ENCODE assay signal across 2 cellular contexts in genomic region chr19:42184401-42184861, GRCh38.
TF ChIP-seq lines count a peak whose summit lies in the region.

No MANE protein-coding gene starts in this region.

TF ChIP-seq in HEK293T, 16 proteins besides CTCF, POLR2A, EP300 and RAD21 (continued from another document):
- TF ChIP-seq BHLHE40 (IDR thresholded peaks at IDR 0.05; ENCODE audit: borderline replicate concordance) (no peak), LEF1 (IDR thresholded peaks at IDR 0.05; ENCODE audit: borderline replicate concordance) (no peak), HDGF (IDR thresholded peaks at IDR 0.05; ENCODE audit: borderline replicate concordance) (no peak), NFRKB (IDR thresholded peaks at IDR 0.05) (no peak), ARNT (IDR thresholded peaks at IDR 0.05) (no peak), ELF4 (IDR thresholded peaks at IDR 0.05) (no peak), PKNOX1 (IDR thresholded peaks at IDR 0.05) (no peak), CTBP1 (IDR thresholded peaks at IDR 0.05; ENCODE audit: borderline replicate concordance) (no peak), SP1 (IDR thresholded peaks at IDR 0.05) (no peak)

TF ChIP-seq in H1, 55 proteins besides CTCF, POLR2A, EP300 and RAD21:
- peak; percentile 51; the same call in 1 of the 2 replicates for TF ChIP-seq MAX (IDR thresholded peaks at IDR 0.05)
- 0 out of 2 replicates have a peak, but pooled peaks have one; percentile 20 for TF ChIP-seq E2F6 (IDR thresholded peaks at IDR 0.05)
- TF ChIP-seq ATF2 (IDR thresholded peaks at IDR 0.05; ENCODE audit: low read length): no peak
- no peak for TF ChIP-seq CHD1 (IDR thresholded peaks at IDR 0.05; ENCODE audit: low read depth, low read length)
- 0 out of 2 replicates have a peak, but pooled peaks have one; percentile 29 for TF ChIP-seq YY1 (IDR thresholded peaks at IDR 0.05; ENCODE audit: low read depth, low read length)
- TF ChIP-seq SUZ12 (IDR thresholded peaks at IDR 0.05; ENCODE audit: low read length): no peak
- peak; percentile 26; the same call in 1 of the 2 replicates for TF ChIP-seq TBP (IDR thresholded peaks at IDR 0.05; ENCODE audit: low read depth, low read length)
- TF ChIP-seq SIN3A (conservative IDR thresholded peaks at IDR 0.05 in 1 of 2, IDR thresholded peaks at IDR 0.05 in 1 of 2; ENCODE audit: low read depth in 1 of 2, low read length in 2 of 2): peak in 1 of 2 experiments; percentile 82; a peak in 1 of 4 replicates
- TF ChIP-seq HDAC2 (IDR thresholded peaks at IDR 0.05; ENCODE audit: borderline replicate concordance in 1 of 2, low read depth in 2 of 2, low read length in 2 of 2): peak in 1 of 2 experiments; percentile 56; a peak in 1 of 4 replicates
- TF ChIP-seq BACH1 (IDR thresholded peaks at IDR 0.05; ENCODE audit: low read length): 0 out of 2 replicates have a peak, but pooled peaks have one; percentile 35
- TF ChIP-seq TEAD4 (IDR thresholded peaks at IDR 0.05; ENCODE audit: low read depth, low read length): peak; percentile 54; the same call in 1 of the 2 replicates
